In the genomic region with DNA sequence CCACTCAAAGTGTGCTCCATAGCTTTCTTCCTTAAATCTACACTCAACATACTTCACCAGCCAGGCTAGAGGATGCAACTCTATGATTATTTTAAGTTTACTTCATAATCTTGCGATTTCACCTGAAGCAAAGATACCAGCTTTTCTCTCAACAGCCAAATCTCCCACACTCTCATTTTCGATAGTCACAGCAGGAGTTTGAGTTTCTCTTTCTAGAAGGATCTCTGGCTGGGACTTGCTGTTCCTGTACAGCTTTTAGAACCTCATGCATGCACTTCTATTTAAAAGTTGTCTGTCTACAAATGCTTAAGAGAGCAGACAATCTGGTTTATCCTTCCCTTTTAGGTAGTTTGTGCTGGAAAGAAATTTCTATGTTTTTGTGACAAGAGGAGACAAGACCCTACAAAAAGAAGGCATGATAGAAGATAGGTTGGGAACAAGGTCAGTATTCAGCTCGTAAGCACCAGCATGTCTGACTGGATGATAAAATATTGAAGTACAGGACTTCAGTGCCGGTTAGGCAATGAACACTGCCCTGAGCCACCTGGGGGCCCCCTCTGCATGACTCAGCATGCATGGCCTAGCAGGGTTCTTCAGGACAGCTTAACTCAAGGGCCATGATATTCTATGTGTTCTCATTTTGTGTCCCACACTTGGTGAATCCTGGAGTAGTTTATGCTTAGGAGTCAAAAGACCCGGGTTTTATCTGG, we compare ENCODE assay signal across 10 cellular contexts.
DNase-seq lines count a peak whose midpoint lies in the region; ATAC-seq and TF ChIP-seq lines count a peak whose summit lies in the region.
"Had no signal": no experiment of that assay in that cellular context is flagged by ENCODE, and none has a peak within 500 bp of the region (broad histone marks: within the 10 kb centered on the region; RNA-seq: fewer than 3 reads in every experiment).

No MANE protein-coding gene starts in this region.

- no peaks in the 10 kb centered on the region for H3F3A ChIP-seq in neural progenitor cell (ENCODE audit: low read depth)

- H3K4me3 Mint-ChIP-seq in activated CD8-positive, alpha-beta T cell treated with anti-CD3 and anti-CD28 coated beads for 36 hours, result no peak overlapping the region
- no peak overlapping the region for H3K4me3 Mint-ChIP-seq in neural progenitor cell

- ATAC-seq in activated CD8-positive, alpha-beta T cell treated with anti-CD3 and anti-CD28 coated beads for 36 hours, result peak; percentile 69
- no peak for ATAC-seq in GM19328 (IDR thresholded peaks at IDR 0.05; ENCODE audit: unreplicated experiment)
- ATAC-seq in GM18858 (IDR thresholded peaks at IDR 0.05; ENCODE audit: unreplicated experiment), result no peak
- ATAC-seq: gastrocnemius medialis had no signal

- H3K27me3 ChIP-seq in neural progenitor cell, result no peaks in the 10 kb centered on the region
- H3K27me3 ChIP-seq: gastrocnemius medialis had no signal

- intact Hi-C loops in activated CD8-positive, alpha-beta T cell treated with anti-CD3 and anti-CD28 coated beads for 36 hours (cut with micrococcal nuclease), result loop anchor here (10.0 kb wide), 1 partner anchor 159 kb away; no protein-coding TSS in a partner anchor

- peaks cover 43% of the 10 kb centered on the region for H3K4me1 Mint-ChIP-seq in activated CD8-positive, alpha-beta T cell treated with anti-CD3 and anti-CD28 coated beads for 36 hours (ENCODE audit: low read depth)
- H3K4me1 Mint-ChIP-seq in neural progenitor cell, result no peaks in the 10 kb centered on the region

- no peaks in the 10 kb centered on the region for H3K79me2 ChIP-seq in neural progenitor cell (ENCODE audit: low read depth)

- DNase-seq in DMS53 (lab: John Stamatoyannopoulos, UW) (peak; percentile 53), HK-2 (ENCODE audit: unreplicated experiment) (peak; percentile 44), neural progenitor cell (ENCODE audit: low spot score) (peak; percentile 5), cerebellar nuclear complex (lab: John Stamatoyannopoulos, UW) (no peak)
- peak; percentile 32 for DNase-seq in activated CD8-positive, alpha-beta T cell treated with anti-CD3 and anti-CD28 coated beads for 36 hours

- no peaks in the 10 kb centered on the region for H3K9me3 ChIP-seq in neural progenitor cell (ENCODE audit: low read depth)
- H3K9me3 ChIP-seq: gastrocnemius medialis had no signal

- H3K27me3 Mint-ChIP-seq in activated CD8-positive, alpha-beta T cell treated with anti-CD3 and anti-CD28 coated beads for 36 hours, result no peaks in the 10 kb centered on the region
- H3K27me3 Mint-ChIP-seq in neural progenitor cell (ENCODE audit: insufficient read depth, low read depth), result no peaks in the 10 kb centered on the region

- peaks cover 4% of the 10 kb centered on the region for H3K9me3 Mint-ChIP-seq in activated CD8-positive, alpha-beta T cell treated with anti-CD3 and anti-CD28 coated beads for 36 hours
- H3K9me3 Mint-ChIP-seq in neural progenitor cell, result peaks cover 14% of the 10 kb centered on the region

- no peak overlapping the region for H3K9ac ChIP-seq in neural progenitor cell

- TF ChIP-seq POLR2A in GM19099 (IDR thresholded peaks at IDR 0.05; ENCODE audit: extremely low read depth, insufficient read length, low read depth), result peak; percentile 14

- no peaks in the 10 kb centered on the region for H3K36me3 Mint-ChIP-seq in activated CD8-positive, alpha-beta T cell treated with anti-CD3 and anti-CD28 coated beads for 36 hours (ENCODE audit: low read depth)
- H3K36me3 Mint-ChIP-seq in neural progenitor cell, result no peaks in the 10 kb centered on the region
- H3K36me3 Mint-ChIP-seq: IgD-negative memory B cell had no signal

- H3K27ac Mint-ChIP-seq in activated CD8-positive, alpha-beta T cell treated with anti-CD3 and anti-CD28 coated beads for 36 hours, result peak overlapping the region; percentile 46
- H3K27ac Mint-ChIP-seq in neural progenitor cell, result no peak overlapping the region

- no peaks in the 10 kb centered on the region for H4K20me1 ChIP-seq in neural progenitor cell (ENCODE audit: low read depth)

- H3K4me1 ChIP-seq in neural progenitor cell, result no peaks in the 10 kb centered on the region
- H3K4me1 ChIP-seq: gastrocnemius medialis had no signal

- peak overlapping the region; percentile 57 for H2AFZ ChIP-seq in neural progenitor cell (replicated peaks)

- H3K4me3 ChIP-seq in neural progenitor cell, result no peak overlapping the region
- H3K4me3 ChIP-seq: gastrocnemius medialis had no signal

- CTCF ChIA-PET in activated CD8-positive, alpha-beta T cell treated with anti-CD3 and anti-CD28 coated beads for 36 hours (lab: Charles Lee), result interaction anchor here (1.0 to 1.5 kb wide), 2 partner anchors 234 to 307 kb away, joined by 3 to 4 read pairs; no protein-coding TSS in a partner anchor

- no peak overlapping the region for H3K4me2 ChIP-seq in neural progenitor cell

- TF ChIP-seq CTCF in activated CD8-positive, alpha-beta T cell treated with anti-CD3 and anti-CD28 coated beads for 36 hours (IDR thresholded peaks at IDR 0.05), result no peak
- no peak for TF ChIP-seq CTCF in neural progenitor cell (IDR thresholded peaks at IDR 0.05)

- POLR2A ChIA-PET in activated CD8-positive, alpha-beta T cell treated with anti-CD3 and anti-CD28 coated beads for 36 hours (lab: Charles Lee), result no interaction called here

- H3K27ac ChIP-seq in neural progenitor cell, result no peak overlapping the region
- H3K27ac ChIP-seq: gastrocnemius medialis had no signal

- no peaks in the 10 kb centered on the region for H3K36me3 ChIP-seq in neural progenitor cell
- H3K36me3 ChIP-seq: gastrocnemius medialis had no signal

Comparison
In these comparisons a context has a peak if more than half of its experiments do, and no peak if none do; other contexts are left out.
1. DNase-seq: peak in DMS53 (single experiment), HK-2 (single experiment), activated CD8-positive, alpha-beta T cell treated with anti-CD3 and anti-CD28 coated beads for 36 hours (single experiment) and neural progenitor cell (single experiment); none in cerebellar nuclear complex (0 of 2).